Comparison of ENCODE assay signal across 1 cellular context in the genomic region with DNA sequence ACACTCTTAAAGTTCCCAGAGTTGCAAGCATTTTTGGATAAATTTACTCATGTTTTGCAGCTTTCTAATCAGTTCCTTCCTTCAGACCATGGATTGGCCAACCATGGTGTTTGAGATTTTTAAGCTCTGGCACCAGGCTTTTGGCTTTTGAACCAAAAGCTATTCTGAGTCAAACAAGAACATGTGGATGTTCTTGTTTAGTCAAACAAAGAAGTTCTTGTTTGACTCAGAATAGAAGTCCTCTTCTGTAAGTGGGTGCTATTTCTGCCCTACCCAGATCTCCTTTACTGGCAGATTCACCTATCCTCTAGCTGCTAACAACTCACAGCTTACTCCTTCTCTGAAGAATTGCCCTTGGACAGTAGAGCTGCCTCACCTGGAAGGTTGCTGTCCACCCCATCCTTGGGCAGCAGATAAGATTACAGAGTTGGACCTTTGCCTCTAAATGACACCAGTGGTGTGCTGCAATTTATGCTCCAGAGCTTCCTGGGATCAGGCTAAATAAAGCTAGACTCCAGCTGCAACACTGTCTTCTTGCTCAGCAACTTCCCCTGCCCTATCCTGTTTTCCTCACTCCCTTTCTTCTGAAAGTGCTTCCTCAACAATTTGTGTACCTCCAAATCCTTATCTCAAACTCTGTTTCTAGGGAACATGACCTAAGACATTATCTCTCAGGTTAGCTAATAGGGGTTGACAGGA.
TF ChIP-seq lines count a peak whose summit lies in the region.

No MANE protein-coding gene starts in this region.

TF ChIP-seq in SK-N-SH, 30 proteins besides CTCF, POLR2A, EP300 and RAD21 (continued from another document):
- TF ChIP-seq, protein P1, sequence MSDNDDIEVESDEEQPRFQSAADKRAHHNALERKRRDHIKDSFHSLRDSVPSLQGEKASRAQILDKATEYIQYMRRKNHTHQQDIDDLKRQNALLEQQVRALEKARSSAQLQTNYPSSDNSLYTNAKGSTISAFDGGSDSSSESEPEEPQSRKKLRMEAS (IDR thresholded peaks at IDR 0.05; ENCODE audit: low read depth), result no peak
- TF ChIP-seq, protein P2, sequence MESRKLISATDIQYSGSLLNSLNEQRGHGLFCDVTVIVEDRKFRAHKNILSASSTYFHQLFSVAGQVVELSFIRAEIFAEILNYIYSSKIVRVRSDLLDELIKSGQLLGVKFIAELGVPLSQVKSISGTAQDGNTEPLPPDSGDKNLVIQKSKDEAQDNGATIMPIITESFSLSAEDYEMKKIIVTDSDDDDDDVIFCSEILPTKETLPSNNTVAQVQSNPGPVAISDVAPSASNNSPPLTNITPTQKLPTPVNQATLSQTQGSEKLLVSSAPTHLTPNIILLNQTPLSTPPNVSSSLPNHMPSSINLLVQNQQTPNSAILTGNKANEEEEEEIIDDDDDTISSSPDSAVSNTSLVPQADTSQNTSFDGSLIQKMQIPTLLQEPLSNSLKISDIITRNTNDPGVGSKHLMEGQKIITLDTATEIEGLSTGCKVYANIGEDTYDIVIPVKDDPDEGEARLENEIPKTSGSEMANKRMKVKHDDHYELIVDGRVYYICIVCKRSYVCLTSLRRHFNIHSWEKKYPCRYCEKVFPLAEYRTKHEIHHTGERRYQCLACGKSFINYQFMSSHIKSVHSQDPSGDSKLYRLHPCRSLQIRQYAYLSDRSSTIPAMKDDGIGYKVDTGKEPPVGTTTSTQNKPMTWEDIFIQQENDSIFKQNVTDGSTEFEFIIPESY (IDR thresholded peaks at IDR 0.05; ENCODE audit: borderline replicate concordance, low read depth), result no peak
- TF ChIP-seq JUND (IDR thresholded peaks at IDR 0.05) (no peak), POLR2AphosphoS5 (IDR thresholded peaks at IDR 0.05; ENCODE audit: low read depth, low read length) (no peak)
- TF ChIP-seq, protein P3, sequence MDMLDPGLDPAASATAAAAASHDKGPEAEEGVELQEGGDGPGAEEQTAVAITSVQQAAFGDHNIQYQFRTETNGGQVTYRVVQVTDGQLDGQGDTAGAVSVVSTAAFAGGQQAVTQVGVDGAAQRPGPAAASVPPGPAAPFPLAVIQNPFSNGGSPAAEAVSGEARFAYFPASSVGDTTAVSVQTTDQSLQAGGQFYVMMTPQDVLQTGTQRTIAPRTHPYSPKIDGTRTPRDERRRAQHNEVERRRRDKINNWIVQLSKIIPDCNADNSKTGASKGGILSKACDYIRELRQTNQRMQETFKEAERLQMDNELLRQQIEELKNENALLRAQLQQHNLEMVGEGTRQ (IDR thresholded peaks at IDR 0.05; ENCODE audit: borderline replicate concordance, low read depth, low read length), result no peak
